In the genomic region with DNA sequence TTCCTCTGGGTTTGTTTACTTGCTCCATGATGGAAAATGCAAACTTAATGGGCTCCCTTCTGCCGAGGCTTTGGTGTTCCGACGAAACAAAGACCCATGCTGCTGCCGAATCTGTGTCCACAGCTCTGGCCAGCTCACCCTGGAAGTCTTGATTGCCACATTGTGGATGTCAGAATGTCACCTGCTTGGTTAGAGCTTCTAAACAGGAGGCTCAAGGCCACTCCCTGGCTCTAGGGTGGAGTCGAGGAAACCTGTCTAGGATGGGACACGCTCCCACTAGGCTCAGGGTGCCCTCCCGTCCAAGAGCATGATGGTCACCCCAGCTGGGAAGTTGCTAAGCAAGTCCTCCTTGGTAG, we compare ENCODE assay signal across 17 cellular contexts.
DNase-seq lines count a peak whose midpoint lies in the region; ATAC-seq, FAIRE-seq and TF ChIP-seq lines count a peak whose summit lies in the region.
"Had no signal": no experiment of that assay in that cellular context is flagged by ENCODE, and none has a peak within 500 bp of the region (broad histone marks: within the 10 kb centered on the region; RNA-seq: fewer than 3 reads in every experiment).

No MANE protein-coding gene starts in this region.

- peak overlapping the region; percentile 37; the same call in 1 of the 2 replicates for H3K27ac Mint-ChIP-seq in WTC11
- H3K27ac Mint-ChIP-seq: activated CD4-positive, alpha-beta memory T cell treated with anti-CD3 and anti-CD28 coated beads, Interleukin-2, amount 10 ng/mL, durations not matched to agents 7 days and 5 days; activated naive CD8-positive, alpha-beta T cell treated with anti-CD3 and anti-CD28 coated beads, Interleukin-2, amount 50 U/mL, for 24 hours; activated T-cell treated with anti-CD3 and anti-CD28 coated beads, Interleukin-2, amount 50 U/mL, for 72 hours had no signal

- H3K27me3 ChIP-seq in GM23248 (replicated peaks; ENCODE audit: insufficient read depth): no peaks in the 10 kb centered on the region
- peaks cover 17% of the 10 kb centered on the region for H3K27me3 ChIP-seq in keratinocyte (ENCODE audit: control insufficient read depth, extremely low read depth, insufficient read depth, low read length)
- peaks cover 0 to 7% (median 0%) of the 10 kb centered on the region in 7 donors for H3K27me3 ChIP-seq in spleen (replicated peaks in 1 of 7)
- H3K27me3 ChIP-seq: sigmoid colon had no signal

- H3K27me3 Mint-ChIP-seq in WTC11 (ENCODE audit: low read depth): no peaks in the 10 kb centered on the region
- H3K27me3 Mint-ChIP-seq: activated CD4-positive, alpha-beta memory T cell treated with anti-CD3 and anti-CD28 coated beads, Interleukin-2, amount 10 ng/mL, durations not matched to agents 7 days and 5 days; activated naive CD8-positive, alpha-beta T cell treated with anti-CD3 and anti-CD28 coated beads, Interleukin-2, amount 50 U/mL, for 24 hours had no signal

- CTCF ChIA-PET in WTC11 (lab: Charles Lee): interaction anchor here (1.2 to 1.4 kb wide), 3 partner anchors 17 to 175 kb away, joined by 3 to 5 read pairs (median 4); no protein-coding TSS in a partner anchor

- H3K9ac ChIP-seq in GM23248: peak overlapping the region; percentile 49
- no peak overlapping the region for H3K9ac ChIP-seq in keratinocyte (ENCODE audit: control insufficient read depth, extremely low read depth, insufficient read depth, low read length)

- H3K79me2 ChIP-seq in GM23248 (ENCODE audit: insufficient read depth) (no peaks in the 10 kb centered on the region), keratinocyte (ENCODE audit: control insufficient read depth, insufficient read depth, low read length) (no peaks in the 10 kb centered on the region)

- H3K27ac ChIP-seq in GM23248 (peak overlapping the region; percentile 52), keratinocyte (ENCODE audit: control insufficient read depth, insufficient read depth, low read length) (no peak overlapping the region), spleen (peak overlapping the region in 7 of 8 donors; percentile 17 to 81 (median 75))

- H3K36me3 ChIP-seq in GM23248 (ENCODE audit: low read depth) (no peaks in the 10 kb centered on the region), keratinocyte (ENCODE audit: control insufficient read depth in 2 of 2, extremely low read depth in 1 of 2, insufficient read depth in 2 of 2, low read length in 2 of 2) (no peaks in the 10 kb centered on the region), spleen (no peaks in the 10 kb centered on the region)
- H3K36me3 ChIP-seq: sigmoid colon had no signal

- H3K9me2 ChIP-seq in GM23248 (ENCODE audit: insufficient read depth): no peaks in the 10 kb centered on the region

- H3K9me3 ChIP-seq in GM23248 (ENCODE audit: low read depth) (no peaks in the 10 kb centered on the region), keratinocyte (ENCODE audit: control insufficient read depth, low read depth, low read length) (no peaks in the 10 kb centered on the region), spleen (no peaks in the 10 kb centered on the region)
- H3K9me3 ChIP-seq: sigmoid colon had no signal

- no peak for FAIRE-seq in keratinocyte (lab: Jason Lieb, UNC)
- FAIRE-seq: GM18507 had no signal

- POLR2A ChIA-PET in WTC11 (lab: Charles Lee): no interaction called here

- no peak; the same call in 1 of the 2 replicates for ATAC-seq in WTC11
- no peak for ATAC-seq in GM21619 (IDR thresholded peaks at IDR 0.05; ENCODE audit: unreplicated experiment)
- ATAC-seq: activated naive CD8-positive, alpha-beta T cell treated with anti-CD3 and anti-CD28 coated beads, Interleukin-2, amount 50 U/mL, for 24 hours; activated T-cell treated with anti-CD3 and anti-CD28 coated beads, Interleukin-2, amount 50 U/mL, for 72 hours; HCT116 had no signal

- H3K4me1 Mint-ChIP-seq in WTC11: peaks cover 17% of the 10 kb centered on the region
- H3K4me1 Mint-ChIP-seq: activated CD4-positive, alpha-beta memory T cell treated with anti-CD3 and anti-CD28 coated beads, Interleukin-2, amount 10 ng/mL, durations not matched to agents 7 days and 5 days; activated naive CD8-positive, alpha-beta T cell treated with anti-CD3 and anti-CD28 coated beads, Interleukin-2, amount 50 U/mL, for 24 hours had no signal

- H3K4me1 ChIP-seq in GM23248 (ENCODE audit: insufficient read depth): peaks cover 10% of the 10 kb centered on the region; the same call in 1 of the 2 replicates
- H3K4me1 ChIP-seq in keratinocyte (ENCODE audit: control insufficient read depth, extremely low read depth, insufficient read depth, low read length): peaks cover 9% of the 10 kb centered on the region
- peaks cover 0 to 19% (median 6%) of the 10 kb centered on the region in 6 donors for H3K4me1 ChIP-seq in spleen

- dilution Hi-C loops in keratinocyte (cut with MboI; ENCODE audit: extremely low pct_ligation_motif_present, low sequenced_read_pairs): no loop called here

- peaks cover 11% of the 10 kb centered on the region for H3K9me3 Mint-ChIP-seq in WTC11
- H3K9me3 Mint-ChIP-seq: mesothelial cell of epicardium had no signal

- H4K20me1 ChIP-seq in GM23248 (ENCODE audit: insufficient read depth) (no peaks in the 10 kb centered on the region), keratinocyte (ENCODE audit: control insufficient read depth, extremely low read depth, insufficient read depth, low read length) (no peaks in the 10 kb centered on the region)

- in situ Hi-C loops in GM23248 (cut with MboI): no loop called here

- H2AFZ ChIP-seq in GM23248: peak overlapping the region; percentile 33
- no peak overlapping the region for H2AFZ ChIP-seq in keratinocyte (ENCODE audit: control insufficient read depth, low read length)

- no peaks in the 10 kb centered on the region for H3K36me3 Mint-ChIP-seq in WTC11
- H3K36me3 Mint-ChIP-seq: mesothelial cell of epicardium had no signal

- no peak overlapping the region for H3K4me3 Mint-ChIP-seq in WTC11
- H3K4me3 Mint-ChIP-seq: activated CD4-positive, alpha-beta memory T cell treated with anti-CD3 and anti-CD28 coated beads, Interleukin-2, amount 10 ng/mL, durations not matched to agents 7 days and 5 days; activated naive CD8-positive, alpha-beta T cell treated with anti-CD3 and anti-CD28 coated beads, Interleukin-2, amount 50 U/mL, for 24 hours; activated T-cell treated with anti-CD3 and anti-CD28 coated beads, Interleukin-2, amount 50 U/mL, for 72 hours; mesothelial cell of epicardium had no signal

- H3F3A ChIP-seq in GM23248 (ENCODE audit: insufficient read depth): 0 out of 2 replicates have a peak, but pooled peaks cover 3% of the 10 kb centered on the region

- DNase-seq in GM23248 (no peak), WTC11 (ENCODE audit: low spot score) (no peak), keratinocyte (ENCODE audit: low read depth, low spot score) (no peak), spleen (no peak), NCI-H1092 treated with DMSO at 0.1 percent for 48 hours (lab: John Stamatoyannopoulos, UW) (no peak), hepatic stellate cell (ENCODE audit: low spot score) (no peak)
- DNase-seq: activated CD4-positive, alpha-beta memory T cell treated with anti-CD3 and anti-CD28 coated beads, Interleukin-2, amount 10 ng/mL, durations not matched to agents 7 days and 5 days; activated naive CD8-positive, alpha-beta T cell treated with anti-CD3 and anti-CD28 coated beads, Interleukin-2, amount 50 U/mL, for 24 hours; activated T-cell treated with anti-CD3 and anti-CD28 coated beads, Interleukin-2, amount 50 U/mL, for 72 hours; MM.1S; sigmoid colon; stimulated activated CD4-positive, alpha-beta T cell treated with anti-CD3 and anti-CD28 coated beads, Interleukin-4, amount 100 ng/mL, for 24 hours; stimulated activated CD8-positive, alpha-beta memory T cell treated with anti-CD3 and anti-CD28 coated beads, Interleukin-4, amount 100 ng/mL, for 48 hours had no signal

- H3K9me1 ChIP-seq in keratinocyte (ENCODE audit: control insufficient read depth, extremely low read depth, insufficient read depth, low read length): no peaks in the 10 kb centered on the region

- 58 to 62% methylated on average over 7 of the region's 7 CpGs for WGBS in GM23248 (ENCODE audit: low coverage in 1 of 2, low lambda C conversion rate in 2 of 2, missing lambda C conversion rate in 2 of 2), 2 experiments
- WGBS in spleen, 5 donors: 57 to 70% (median 61%) methylated on average over 7 of the region's 7 CpGs

- intact Hi-C loops in spleen (cut with DNase I; ENCODE audit: low total_unique reads): no loop called here

- peak overlapping the region; percentile 24 for H3K4me2 ChIP-seq in GM23248 (ENCODE audit: unreplicated experiment)
- peak overlapping the region; percentile 58 for H3K4me2 ChIP-seq in keratinocyte (ENCODE audit: control insufficient read depth, extremely low read depth, insufficient read depth, low read depth, low read length)

- no peak for TF ChIP-seq CTCF in WTC11 (IDR thresholded peaks at IDR 0.05)
- no peak for TF ChIP-seq CTCF in keratinocyte (optimal IDR thresholded peaks at IDR 0.05 in 1 of 3, IDR thresholded peaks at IDR 0.05 in 1 of 3, conservative IDR thresholded peaks at IDR 0.05 in 1 of 3; ENCODE audit: extremely low read depth in 1 of 3, insufficient read depth in 2 of 3, low read length in 3 of 3)
- no peak for TF ChIP-seq CTCF in spleen (IDR thresholded peaks at IDR 0.05 in 8 of 11, conservative IDR thresholded peaks at IDR 0.05 in 3 of 11)

- H3K4me3 ChIP-seq in GM23248 (no peak overlapping the region), keratinocyte (ENCODE audit: control insufficient read depth in 2 of 3, extremely low read depth in 1 of 3, insufficient read depth in 2 of 3, low read depth in 1 of 3, low read length in 3 of 3) (no peak overlapping the region), spleen (no peak overlapping the region)

- no peak for TF ChIP-seq POLR2A in spleen (IDR thresholded peaks at IDR 0.05)

TF ChIP-seq in WTC11, 78 proteins besides CTCF, POLR2A, EP300 and RAD21 (continues in another document):
- TF ChIP-seq, protein P1, sequence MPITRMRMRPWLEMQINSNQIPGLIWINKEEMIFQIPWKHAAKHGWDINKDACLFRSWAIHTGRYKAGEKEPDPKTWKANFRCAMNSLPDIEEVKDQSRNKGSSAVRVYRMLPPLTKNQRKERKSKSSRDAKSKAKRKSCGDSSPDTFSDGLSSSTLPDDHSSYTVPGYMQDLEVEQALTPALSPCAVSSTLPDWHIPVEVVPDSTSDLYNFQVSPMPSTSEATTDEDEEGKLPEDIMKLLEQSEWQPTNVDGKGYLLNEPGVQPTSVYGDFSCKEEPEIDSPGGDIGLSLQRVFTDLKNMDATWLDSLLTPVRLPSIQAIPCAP (CRISPR knock-in tag; IDR thresholded peaks at IDR 0.05): no peak
- TF ChIP-seq HMGA2 (CRISPR knock-in tag; IDR thresholded peaks at IDR 0.05): no peak
- TF ChIP-seq CBFB (CRISPR knock-in tag; IDR thresholded peaks at IDR 0.05; ENCODE audit: low read depth): no peak
